In the genomic region with DNA sequence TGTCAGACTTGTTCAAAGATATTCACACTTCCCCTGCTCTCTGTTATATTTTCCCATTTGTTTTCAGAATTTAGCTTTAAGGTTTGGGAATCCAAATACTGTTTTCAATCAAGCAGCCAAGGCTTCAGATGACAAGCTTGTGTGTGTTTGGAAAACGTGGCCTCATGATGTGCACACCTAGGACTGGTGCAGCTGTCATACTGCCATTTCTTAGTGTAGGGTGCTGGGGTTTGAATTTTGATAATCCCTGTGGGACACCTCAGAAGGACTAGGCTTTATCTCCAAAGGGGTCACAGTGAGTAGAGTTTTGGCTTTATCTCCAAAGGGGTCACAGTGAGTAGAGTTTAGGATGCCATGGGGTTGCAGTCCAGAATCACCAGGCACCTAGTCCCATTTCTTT, we compare ENCODE assay signal across 16 cellular contexts.
DNase-seq lines count a peak whose midpoint lies in the region; ATAC-seq, FAIRE-seq and TF ChIP-seq lines count a peak whose summit lies in the region.
"Had no signal": no experiment of that assay in that cellular context is flagged by ENCODE, and none has a peak within 500 bp of the region (broad histone marks: within the 10 kb centered on the region; RNA-seq: fewer than 3 reads in every experiment).

No MANE protein-coding gene starts in this region.

- H2AFZ ChIP-seq in PC-9, result no peak overlapping the region
- H2AFZ ChIP-seq in endothelial cell of umbilical vein (ENCODE audit: low read depth, low read length), result peak overlapping the region; percentile 90

- no peaks in the 10 kb centered on the region for H3K9me2 ChIP-seq in PC-9 (ENCODE audit: insufficient read depth)

- no peak for TF ChIP-seq POLR2A in endothelial cell of umbilical vein (IDR thresholded peaks at IDR 0.05; ENCODE audit: low read depth, low read length)

- TF ChIP-seq CTCF in PC-9 (conservative IDR thresholded peaks at IDR 0.05) (no peak), endothelial cell of umbilical vein (IDR thresholded peaks at IDR 0.05; ENCODE audit: extremely low read depth in 1 of 2, insufficient read depth in 1 of 2, low read depth in 1 of 2, low read length in 2 of 2) (no peak), mesothelial cell of epicardium (IDR thresholded peaks at IDR 0.05; ENCODE audit: unreplicated experiment) (no peak), tibial artery (IDR thresholded peaks at IDR 0.05) (no peak)

- H3F3A ChIP-seq in PC-9 (ENCODE audit: insufficient read depth, low read depth), result no peaks in the 10 kb centered on the region

- intact Hi-C loops in PC-9 (cut with micrococcal nuclease; ENCODE audit: unreplicated experiment) (no loop called here), endothelial cell of umbilical vein (cut with micrococcal nuclease) (loop anchor here (2.0 kb wide), 1 partner anchor 14 kb away; no protein-coding TSS in a partner anchor), tibial artery (cut with DNase I; ENCODE audit: low total_unique reads) (no loop called here)

- H3K4me1 ChIP-seq in PC-9 (replicated peaks; ENCODE audit: insufficient read depth) (0 out of 2 replicates have a peak, but pooled peaks cover 11% of the 10 kb centered on the region), endothelial cell of umbilical vein (ENCODE audit: control insufficient read depth, extremely low read depth, insufficient read depth, low read length) (peaks cover 5% of the 10 kb centered on the region), tibial artery (peaks cover 0 to 59% (median 27%) of the 10 kb centered on the region in 4 donors)

- no TSS peak for BruUV-seq in PC-9 (replicated peaks; lab: Mats Ljungman, UMichigan)
- no TSS peak for BruUV-seq in endothelial cell of umbilical vein (replicated peaks; lab: Mats Ljungman, UMichigan)

- H3K27me3 ChIP-seq in PC-9 (ENCODE audit: insufficient read depth, low read depth), result no peaks in the 10 kb centered on the region
- H3K27me3 ChIP-seq in endothelial cell of umbilical vein (ENCODE audit: control insufficient read depth in 2 of 2, insufficient read depth in 2 of 2, low read length in 2 of 2), result no peaks in the 10 kb centered on the region
- H3K27me3 ChIP-seq in tibial artery, result no peaks in the 10 kb centered on the region

- DNase-seq in PC-9 (no peak), endothelial cell of umbilical vein (ENCODE audit: low read depth, low spot score) (no peak), mesothelial cell of epicardium (ENCODE audit: low spot score in 2 of 2, unreplicated experiment in 2 of 2) (no peak), tibial artery (no peak), NCI-H446 (lab: John Stamatoyannopoulos, UW) (no peak), HT-29 (ENCODE audit: low spot score) (no peak), HUDEP-2 (lab: John Stamatoyannopoulos, UW; ENCODE audit: unreplicated experiment in 76 of 76) (no peak)
- DNase-seq: activated CD8-positive, alpha-beta memory T cell treated with anti-CD3 and anti-CD28 coated beads for 24 hours; activated naive CD4-positive, alpha-beta T cell treated with anti-CD3 and anti-CD28 coated beads for 36 hours; caudate nucleus; DMS79; erythroblast; stimulated activated CD4-positive, alpha-beta T cell treated with anti-CD3 and anti-CD28 coated beads, Interleukin-2, amount 100 ng/mL, for 24 hours had no signal

- CTCF ChIA-PET in PC-9 (lab: Charles Lee) (no interaction called here), endothelial cell of umbilical vein (lab: Charles Lee) (interaction anchor here (1.0 to 1.9 kb wide), 4 partner anchors 9 to 65 kb away, joined by 4 to 6 read pairs (median 4); partner anchors contain the start of gene JAG1)

- H3K4me3 ChIP-seq in PC-9, result no peak overlapping the region
- H3K4me3 ChIP-seq in endothelial cell of umbilical vein (replicated peaks in 1 of 3; ENCODE audit: insufficient read depth in 1 of 3, low read depth in 1 of 3, low read length in 3 of 3), result peak overlapping the region in 2 of 3 experiments; percentile 37 to 60
- H3K4me3 ChIP-seq in tibial artery, result peak overlapping the region; percentile 34 to 36
- H3K4me3 ChIP-seq: SK-N-MC had no signal

- FAIRE-seq in endothelial cell of umbilical vein (lab: Jason Lieb, UNC), result no peak

- no peaks in the 10 kb centered on the region for H3K27me3 Mint-ChIP-seq in mesothelial cell of epicardium (ENCODE audit: low read depth)

- H3K27ac ChIP-seq in PC-9 (no peak overlapping the region), endothelial cell of umbilical vein (ENCODE audit: insufficient read depth, low read depth, low read length) (no peak overlapping the region), tibial artery (peak overlapping the region; percentile 65 to 80)
- H3K27ac ChIP-seq: C4-2B, SK-N-MC had no signal

- H3K9me3 ChIP-seq in PC-9 (ENCODE audit: insufficient read depth, low read depth) (no peaks in the 10 kb centered on the region), endothelial cell of umbilical vein (replicated peaks; ENCODE audit: control insufficient read depth, insufficient read depth, low read length) (no peaks in the 10 kb centered on the region), tibial artery (no peaks in the 10 kb centered on the region)

- no peaks in the 10 kb centered on the region for H3K9me1 ChIP-seq in endothelial cell of umbilical vein (replicated peaks; ENCODE audit: control insufficient read depth, extremely low read depth, insufficient read depth, low read length)

- H4K20me1 ChIP-seq in PC-9 (ENCODE audit: insufficient read depth) (no peaks in the 10 kb centered on the region), endothelial cell of umbilical vein (replicated peaks; ENCODE audit: control insufficient read depth, extremely low read depth, insufficient read depth, low read length) (no peaks in the 10 kb centered on the region)

- H3K27ac Mint-ChIP-seq in mesothelial cell of epicardium, result peak overlapping the region; percentile 58
- H3K27ac Mint-ChIP-seq: activated naive CD4-positive, alpha-beta T cell treated with anti-CD3 and anti-CD28 coated beads for 36 hours had no signal

- H3K4me1 Mint-ChIP-seq in mesothelial cell of epicardium, result peaks cover 24% of the 10 kb centered on the region

- H3K36me3 ChIP-seq in PC-9 (ENCODE audit: low read depth), result no peaks in the 10 kb centered on the region
- no peaks in the 10 kb centered on the region for H3K36me3 ChIP-seq in endothelial cell of umbilical vein (ENCODE audit: control insufficient read depth in 2 of 2, extremely low read depth in 1 of 2, insufficient read depth in 2 of 2, low read length in 2 of 2)
- no peaks in the 10 kb centered on the region for H3K36me3 ChIP-seq in tibial artery

- peaks cover 18% of the 10 kb centered on the region for H3K9me3 Mint-ChIP-seq in mesothelial cell of epicardium
- H3K9me3 Mint-ChIP-seq: activated naive CD4-positive, alpha-beta T cell treated with anti-CD3 and anti-CD28 coated beads for 36 hours had no signal

- POLR2A ChIA-PET in PC-9 (lab: Charles Lee; ENCODE audit: unreplicated experiment) (no interaction called here), endothelial cell of umbilical vein (lab: Charles Lee) (no interaction called here)

- H3K9ac ChIP-seq in endothelial cell of umbilical vein (replicated peaks; ENCODE audit: extremely low read depth, insufficient read depth, low read length), result peak overlapping the region; percentile 24

- H3K4me3 Mint-ChIP-seq in mesothelial cell of epicardium, result peak overlapping the region; percentile 27
- H3K4me3 Mint-ChIP-seq: activated naive CD4-positive, alpha-beta T cell treated with anti-CD3 and anti-CD28 coated beads for 36 hours had no signal

- H3K4me2 ChIP-seq in PC-9, result peak overlapping the region; percentile 28; the same call in 1 of the 2 replicates
- peak overlapping the region; percentile 96 for H3K4me2 ChIP-seq in endothelial cell of umbilical vein (ENCODE audit: insufficient read depth, low read length)

- peaks cover 6% of the 10 kb centered on the region for H3K36me3 Mint-ChIP-seq in mesothelial cell of epicardium

- dilution Hi-C loops in endothelial cell of umbilical vein (cut with MboI; ENCODE audit: extremely low pct_ligation_motif_present, low sequenced_read_pairs), result no loop called here

- ATAC-seq in HG02852 (IDR thresholded peaks at IDR 0.05; ENCODE audit: unreplicated experiment), result no peak

- H3K79me2 ChIP-seq in PC-9 (ENCODE audit: low read depth), result no peaks in the 10 kb centered on the region
- no peaks in the 10 kb centered on the region for H3K79me2 ChIP-seq in endothelial cell of umbilical vein (ENCODE audit: control insufficient read depth, insufficient read depth, low read length)

TF ChIP-seq in endothelial cell of umbilical vein, 7 proteins besides CTCF, POLR2A, EP300 and RAD21:
- TF ChIP-seq MYC (IDR thresholded peaks at IDR 0.05; ENCODE audit: low read depth, low read length), result no peak
- no peak for TF ChIP-seq MAX (IDR thresholded peaks at IDR 0.05; ENCODE audit: insufficient read depth, insufficient read length)
- TF ChIP-seq POLR2AphosphoS5 (IDR thresholded peaks at IDR 0.05; ENCODE audit: insufficient read depth, low read depth, low read length), result no peak
- TF ChIP-seq EZH2 (IDR thresholded peaks at IDR 0.05; ENCODE audit: borderline replicate concordance, low read depth, low read length, severe bottlenecking), result no peak
- TF ChIP-seq JUN (IDR thresholded peaks at IDR 0.05; ENCODE audit: borderline replicate concordance, insufficient read depth, insufficient read length, low read depth), result no peak
- no peak for TF ChIP-seq FOS (IDR thresholded peaks at IDR 0.05; ENCODE audit: borderline replicate concordance, insufficient read depth, low read length)
- no peak for TF ChIP-seq GATA2 (IDR thresholded peaks at IDR 0.05; ENCODE audit: insufficient read depth, insufficient read length, low read depth, low read length)

Comparison
In these comparisons a context has a peak if more than half of its experiments do, and no peak if none do; other contexts are left out.
1. H3K27ac ChIP-seq: peak in tibial artery (2 of 2); none in PC-9 (single experiment) and endothelial cell of umbilical vein (single experiment).